1 cellular context compared by ENCODE assay signal in genomic region chr16:88763502-88764053, GRCh38.
TF ChIP-seq lines count a peak whose summit lies in the region.

No MANE protein-coding gene starts in this region.

TF ChIP-seq in HepG2, 621 proteins besides CTCF, POLR2A, EP300 and RAD21 (continued from another document and continues in another):
- no peak for TF ChIP-seq CC2D1A (CRISPR knock-in tag; IDR thresholded peaks at IDR 0.05)
- no peak for TF ChIP-seq ZNF225 (CRISPR knock-in tag; IDR thresholded peaks at IDR 0.05)
- TF ChIP-seq ZMAT5 (CRISPR knock-in tag; IDR thresholded peaks at IDR 0.05; ENCODE audit: borderline replicate concordance, low read depth) = no peak
- peak; percentile 55; the same call in 1 of the 2 replicates for TF ChIP-seq ZNF878 (CRISPR knock-in tag; IDR thresholded peaks at IDR 0.05)
- TF ChIP-seq NCOA2 (CRISPR knock-in tag; IDR thresholded peaks at IDR 0.05) = peak; percentile 83
- TF ChIP-seq ZMYM4 (CRISPR knock-in tag; IDR thresholded peaks at IDR 0.05) = peak; percentile 62; the same call in 1 of the 2 replicates
- no peak for TF ChIP-seq CBX2 (IDR thresholded peaks at IDR 0.05; ENCODE audit: low read depth, low read length)
- no peak for TF ChIP-seq CBX2 (CRISPR knock-in tag; IDR thresholded peaks at IDR 0.05; ENCODE audit: low read depth)
- peak; percentile 55; the same call in 1 of the 2 replicates for TF ChIP-seq KDM6A (CRISPR knock-in tag; IDR thresholded peaks at IDR 0.05; ENCODE audit: low read depth)
- TF ChIP-seq ZFP36L2 (CRISPR knock-in tag; IDR thresholded peaks at IDR 0.05) = no peak
- no peak for TF ChIP-seq ZNF282 (IDR thresholded peaks at IDR 0.05; ENCODE audit: partially characterized antibody)
- peak; percentile 57; the same call in 1 of the 2 replicates for TF ChIP-seq ZBTB20 (CRISPR knock-in tag; IDR thresholded peaks at IDR 0.05; ENCODE audit: borderline replicate concordance, low read depth)
- TF ChIP-seq MYC (CRISPR knock-in tag; IDR thresholded peaks at IDR 0.05; ENCODE audit: borderline replicate concordance) = peak; percentile 93
- no peak for TF ChIP-seq TRIM22 (IDR thresholded peaks at IDR 0.05)
- peak; percentile 89 for TF ChIP-seq GATAD2A (CRISPR knock-in tag; IDR thresholded peaks at IDR 0.05)
- peak; percentile 68 for TF ChIP-seq DRAP1 (CRISPR knock-in tag; IDR thresholded peaks at IDR 0.05)
- TF ChIP-seq KAT2B (IDR thresholded peaks at IDR 0.05; ENCODE audit: borderline replicate concordance, low read depth, low read length) = no peak
- peak; percentile 90 for TF ChIP-seq SOX5 (CRISPR knock-in tag; IDR thresholded peaks at IDR 0.05; ENCODE audit: borderline replicate concordance)
- no peak for TF ChIP-seq MED8 (CRISPR knock-in tag; IDR thresholded peaks at IDR 0.05; ENCODE audit: insufficient replicate concordance)
- TF ChIP-seq ZNF784 (CRISPR knock-in tag; IDR thresholded peaks at IDR 0.05; ENCODE audit: borderline replicate concordance) = peak; percentile 57; the same call in 1 of the 2 replicates
- TF ChIP-seq ZBTB42 (CRISPR knock-in tag; IDR thresholded peaks at IDR 0.05) = no peak
- no peak for TF ChIP-seq MAFG (CRISPR knock-in tag; IDR thresholded peaks at IDR 0.05)
- no peak for TF ChIP-seq ZNF550 (CRISPR knock-in tag; IDR thresholded peaks at IDR 0.05; ENCODE audit: borderline replicate concordance)
- 0 out of 2 replicates have a peak, but pooled peaks have one; percentile 32 for TF ChIP-seq ZNF557 (CRISPR knock-in tag; IDR thresholded peaks at IDR 0.05)
- peak; percentile 81; the same call in 1 of the 2 replicates for TF ChIP-seq MIER2 (CRISPR knock-in tag; IDR thresholded peaks at IDR 0.05)
- TF ChIP-seq FOXP1 (IDR thresholded peaks at IDR 0.05) = peak; percentile 84
- peak; percentile 94 for TF ChIP-seq FOXP1 (CRISPR knock-in tag; IDR thresholded peaks at IDR 0.05)
- no peak for TF ChIP-seq ZNF678 (CRISPR knock-in tag; IDR thresholded peaks at IDR 0.05)
- TF ChIP-seq NFRKB (IDR thresholded peaks at IDR 0.05) = no peak
- no peak for TF ChIP-seq TEAD2 (CRISPR knock-in tag; IDR thresholded peaks at IDR 0.05)
- TF ChIP-seq ZFP41 (CRISPR knock-in tag; IDR thresholded peaks at IDR 0.05; ENCODE audit: borderline replicate concordance) = no peak
- TF ChIP-seq TOPORS (CRISPR knock-in tag; IDR thresholded peaks at IDR 0.05) = no peak
- TF ChIP-seq PBX3 (CRISPR knock-in tag; IDR thresholded peaks at IDR 0.05; ENCODE audit: borderline replicate concordance) = no peak
- 0 out of 2 replicates have a peak, but pooled peaks have one; percentile 15 for TF ChIP-seq WIZ (CRISPR knock-in tag; IDR thresholded peaks at IDR 0.05)
- peak; percentile 98 for TF ChIP-seq RXRA (CRISPR knock-in tag; IDR thresholded peaks at IDR 0.05)
- no peak for TF ChIP-seq GTF2F1 (IDR thresholded peaks at IDR 0.05; ENCODE audit: low read length)
- no peak for TF ChIP-seq ZFP36L1 (CRISPR knock-in tag; IDR thresholded peaks at IDR 0.05)
- peak; percentile 30 for TF ChIP-seq JARID2 (CRISPR knock-in tag; IDR thresholded peaks at IDR 0.05; ENCODE audit: insufficient replicate concordance)
- TF ChIP-seq KLF9 (CRISPR knock-in tag; IDR thresholded peaks at IDR 0.05; ENCODE audit: low read depth) = 0 out of 2 replicates have a peak, but pooled peaks have one; percentile 42
- TF ChIP-seq ZNF362 (CRISPR knock-in tag; IDR thresholded peaks at IDR 0.05; ENCODE audit: borderline replicate concordance) = no peak; the same call in 1 of the 2 replicates
- peak; percentile 91 for TF ChIP-seq KDM1A (CRISPR knock-in tag; IDR thresholded peaks at IDR 0.05)
- no peak for TF ChIP-seq SMAD9 (CRISPR knock-in tag; IDR thresholded peaks at IDR 0.05)
- no peak for TF ChIP-seq ZFP36 (IDR thresholded peaks at IDR 0.05; ENCODE audit: borderline replicate concordance, low read depth, low read length, partially characterized antibody)
- TF ChIP-seq XRCC5 (optimal IDR thresholded peaks at IDR 0.05; ENCODE audit: low read length) = peak; percentile 96
- TF ChIP-seq ZNF572 (CRISPR knock-in tag; IDR thresholded peaks at IDR 0.05) = no peak
- no peak for TF ChIP-seq CEBPZ (IDR thresholded peaks at IDR 0.05; ENCODE audit: low read length)
- TF ChIP-seq ZNF768 (CRISPR knock-in tag; IDR thresholded peaks at IDR 0.05) = peak; percentile 30; the same call in 1 of the 2 replicates
- no peak for TF ChIP-seq MAFK (conservative IDR thresholded peaks at IDR 0.05 in 1 of 2, IDR thresholded peaks at IDR 0.05 in 1 of 2; ENCODE audit: low read length in 2 of 2)
- no peak for TF ChIP-seq GPBP1L1 (CRISPR knock-in tag; IDR thresholded peaks at IDR 0.05)
- peak; percentile 92; the same call in 1 of the 2 replicates for TF ChIP-seq ZNF580 (CRISPR knock-in tag; IDR thresholded peaks at IDR 0.05; ENCODE audit: borderline replicate concordance, low read depth)
- TF ChIP-seq ZNF780A (CRISPR knock-in tag; IDR thresholded peaks at IDR 0.05) = no peak
- TF ChIP-seq ZNF205 (CRISPR knock-in tag; IDR thresholded peaks at IDR 0.05) = peak; percentile 79; the same call in 1 of the 2 replicates
- no peak for TF ChIP-seq ZSCAN20 (CRISPR knock-in tag; IDR thresholded peaks at IDR 0.05; ENCODE audit: borderline replicate concordance)
- peak; percentile 49 for TF ChIP-seq ISL2 (CRISPR knock-in tag; IDR thresholded peaks at IDR 0.05)
- TF ChIP-seq FOXP4 (CRISPR knock-in tag; IDR thresholded peaks at IDR 0.05) = peak; percentile 98
- no peak for TF ChIP-seq ZNF776 (CRISPR knock-in tag; IDR thresholded peaks at IDR 0.05)
- 0 out of 2 replicates have a peak, but pooled peaks have one; percentile 28 for TF ChIP-seq ZBTB21 (CRISPR knock-in tag; IDR thresholded peaks at IDR 0.05)
- no peak for TF ChIP-seq SETDB1 (CRISPR knock-in tag; IDR thresholded peaks at IDR 0.05; ENCODE audit: borderline replicate concordance)
- TF ChIP-seq MAX (IDR thresholded peaks at IDR 0.05) = peak; percentile 86
- TF ChIP-seq MXD4 (CRISPR knock-in tag; IDR thresholded peaks at IDR 0.05) = peak; percentile 83
- no peak for TF ChIP-seq RORA (CRISPR knock-in tag; IDR thresholded peaks at IDR 0.05)
- TF ChIP-seq ZFP62 (CRISPR knock-in tag; IDR thresholded peaks at IDR 0.05) = no peak
